8 cellular contexts compared by ENCODE assay signal in the genomic region with DNA sequence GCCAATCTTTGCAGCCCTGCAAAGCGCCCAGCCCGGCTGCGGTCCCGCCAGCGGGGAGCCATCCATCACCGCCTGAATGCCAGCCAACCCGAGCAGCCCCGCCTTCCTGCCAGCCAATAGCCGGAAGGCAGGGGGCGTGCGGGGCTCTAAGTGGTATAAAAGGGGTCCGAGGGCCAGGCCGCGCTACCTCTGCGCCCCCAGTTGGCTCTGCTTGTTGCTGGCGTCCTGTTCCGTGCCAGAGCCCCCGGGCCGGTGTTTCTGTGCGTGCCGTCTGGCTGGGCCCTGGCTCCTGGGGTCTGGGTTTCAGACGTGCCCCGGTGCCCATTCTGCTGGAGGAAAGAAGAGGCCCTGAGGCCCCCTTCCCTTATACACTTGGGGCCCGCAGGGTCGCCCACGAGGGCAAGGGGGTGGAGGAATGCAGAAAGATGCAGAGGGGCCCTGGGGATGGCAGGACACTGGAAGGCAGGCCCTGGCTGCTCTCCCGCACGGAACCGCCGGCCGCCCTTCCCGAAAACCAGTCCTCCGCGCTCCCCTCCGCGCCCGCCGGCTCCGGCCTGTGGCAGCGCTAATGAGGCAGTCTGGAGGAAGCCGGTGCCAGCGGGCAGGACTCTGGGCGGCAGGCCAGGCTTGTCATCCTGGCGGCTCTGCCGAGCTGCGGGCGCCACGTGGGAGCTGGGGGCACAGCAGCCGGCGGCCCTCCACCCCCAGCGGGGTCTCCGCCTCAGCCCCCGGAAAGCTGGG. TPM values are rescaled to one million over a fixed set of nuclear protein-coding genes. Genes with fewer than 3 reads are reported as not detected.
DNase-seq lines count a peak whose midpoint lies in the region; ATAC-seq, FAIRE-seq and TF ChIP-seq lines count a peak whose summit lies in the region.

No MANE protein-coding gene starts in this region.

- H3K4me3 ChIP-seq in astrocyte (ENCODE audit: insufficient read depth, low read depth, low read length): peak overlapping the region; percentile 65
- H3K4me3 ChIP-seq in left ventricle myocardium inferior: peak overlapping the region; percentile 67
- peak overlapping the region; percentile 35 for H3K4me3 ChIP-seq in ovary

- H3K4me1 Mint-ChIP-seq in astrocyte (ENCODE audit: low read depth, unreplicated experiment): peaks cover 9% of the 10 kb centered on the region

- H2AFZ ChIP-seq in astrocyte (ENCODE audit: low read depth, low read length): peak overlapping the region; percentile 77

- no peaks in the 10 kb centered on the region for H3K9me3 ChIP-seq in astrocyte (ENCODE audit: insufficient read depth, low read depth, low read length)
- no peaks in the 10 kb centered on the region for H3K9me3 ChIP-seq in left ventricle myocardium inferior (replicated peaks)
- H3K9me3 ChIP-seq in ovary: no peaks in the 10 kb centered on the region

- TF ChIP-seq CTCF in astrocyte (IDR thresholded peaks at IDR 0.05; ENCODE audit: insufficient read depth, low read depth, low read length): no peak
- peak; percentile 51 for TF ChIP-seq CTCF in left ventricle myocardium inferior (IDR thresholded peaks at IDR 0.05; ENCODE audit: borderline replicate concordance)
- TF ChIP-seq CTCF in ovary (IDR thresholded peaks at IDR 0.05): peak in 1 of 3 donors; percentile 25

- H4K20me1 ChIP-seq in astrocyte (ENCODE audit: insufficient read depth, low read length): no peaks in the 10 kb centered on the region

- DNase-seq in DMS79 (lab: John Stamatoyannopoulos, UW) (peak; percentile 48), MV-4-11 (lab: John Stamatoyannopoulos, UW) (peak; percentile 38), SK-N-DZ (ENCODE audit: low spot score) (peak; percentile 88), astrocyte (ENCODE audit: low read depth) (no peak), left ventricle myocardium inferior (peak; percentile 85), ovary (peak; percentile 42 to 80 (median 72))

- H3K9ac ChIP-seq in astrocyte (ENCODE audit: low read length): peak overlapping the region; percentile 55

- H3K27ac Mint-ChIP-seq in astrocyte (ENCODE audit: unreplicated experiment): no peak overlapping the region

- H3K79me2 ChIP-seq in astrocyte (ENCODE audit: insufficient read depth, low read length): no peaks in the 10 kb centered on the region

- intact Hi-C loops in left ventricle myocardium inferior (cut with micrococcal nuclease): no loop called here
- intact Hi-C loops in ovary (cut with DNase I): loop anchor here in 3 of 4 donors (2.0 to 10.0 kb wide), 2 partner anchors 107 to 591 kb away; a partner anchor contains a TSS

- TF ChIP-seq EP300 in ovary (IDR thresholded peaks at IDR 0.05): no peak

- H3K9me3 Mint-ChIP-seq in astrocyte (ENCODE audit: unreplicated experiment): no peaks in the 10 kb centered on the region

- peaks cover 31% of the 10 kb centered on the region for H3K4me1 ChIP-seq in astrocyte (ENCODE audit: insufficient read depth, low read length)
- H3K4me1 ChIP-seq in left ventricle myocardium inferior: peaks cover 50% of the 10 kb centered on the region
- H3K4me1 ChIP-seq in ovary (ENCODE audit: insufficient read depth): peaks cover 13% of the 10 kb centered on the region

- no peak for TF ChIP-seq POLR2A in ovary (IDR thresholded peaks at IDR 0.05)

- peak overlapping the region; percentile 90 for H3K4me2 ChIP-seq in astrocyte (ENCODE audit: low read length)

- no peak overlapping the region for H3K27ac ChIP-seq in astrocyte (ENCODE audit: low read depth, low read length)
- peak overlapping the region; percentile 90 for H3K27ac ChIP-seq in left ventricle myocardium inferior (replicated peaks)
- H3K27ac ChIP-seq in ovary: no peak overlapping the region

- H3K27me3 ChIP-seq in astrocyte (ENCODE audit: insufficient read depth, low read length) (no peaks in the 10 kb centered on the region), left ventricle myocardium inferior (ENCODE audit: low read depth) (peaks cover 37% of the 10 kb centered on the region), ovary (no peaks in the 10 kb centered on the region)

- peaks cover 2% of the 10 kb centered on the region for H3K36me3 Mint-ChIP-seq in astrocyte (ENCODE audit: low read depth, unreplicated experiment)

- no peak for ATAC-seq in HG03280 (IDR thresholded peaks at IDR 0.05; ENCODE audit: unreplicated experiment)
- ATAC-seq in HG03135 (IDR thresholded peaks at IDR 0.05; ENCODE audit: unreplicated experiment): no peak

- WGBS in ovary, 3 donors: 2 to 4% (median 2%) methylated on average over 43 to 53 of the region's 53 CpGs

- H3K27me3 Mint-ChIP-seq in astrocyte (ENCODE audit: low read depth, unreplicated experiment): peaks cover 15% of the 10 kb centered on the region

- FAIRE-seq in astrocyte (lab: Jason Lieb, UNC): no peak

- no peaks in the 10 kb centered on the region for H3K36me3 ChIP-seq in astrocyte (ENCODE audit: insufficient read depth, low read length)
- H3K36me3 ChIP-seq in left ventricle myocardium inferior: no peaks in the 10 kb centered on the region
- no peaks in the 10 kb centered on the region for H3K36me3 ChIP-seq in ovary

- no peak overlapping the region for H3K4me3 Mint-ChIP-seq in astrocyte (ENCODE audit: unreplicated experiment)

RNA-seq across cellular contexts. Expression of a gene that starts 14.0 kb away (rescaled TPM):
- polyA plus RNA-seq in SK-N-DZ (2014; cell fraction: cytosol; rRNA removed): 1.1 and 1.6 TPM in 2 replicates
- 0.51 and 0.80 TPM in 2 replicates for polyA plus RNA-seq in SK-N-DZ (2014; cell fraction: nucleus; rRNA removed)
- total RNA-seq in astrocyte: 25.1 and 38.3 TPM in 2 replicates
- 50.6 TPM for total RNA-seq in left ventricle myocardium inferior
- total RNA-seq in ovary: 10 to 100 TPM in 5 of 7 donors, 1 to 10 TPM in 2; 1.7 to 36.2 (median 12.1) TPM
- polyA plus RNA-seq in ovary: 10 to 100 TPM; 12.1 to 58.1 TPM

RNA-seq across cellular contexts. Expression of a gene that starts 24.6 kb away (rescaled TPM):
- polyA plus RNA-seq in SK-N-DZ (2014; cell fraction: cytosol; rRNA removed): 48.3 and 57.6 TPM in 2 replicates
- polyA plus RNA-seq in SK-N-DZ (2014; cell fraction: nucleus; rRNA removed): 28.1 and 31.2 TPM in 2 replicates
- total RNA-seq in astrocyte (344 and 348 TPM in 2 replicates), left ventricle myocardium inferior (895 TPM), ovary (100 to 1,000 TPM in 6 of 7 donors, 10 to 100 TPM in 1; 80.0 to 214 (median 165) TPM)
- 100 to 1,000 TPM; 150 to 577 TPM for polyA plus RNA-seq in ovary

RNA-seq across cellular contexts. Expression of a gene that starts 52.7 kb away (rescaled TPM):
- 136 and 154 TPM in 2 replicates for polyA plus RNA-seq in SK-N-DZ (2014; cell fraction: cytosol; rRNA removed)
- 1,883 and 2,737 TPM in 2 replicates for polyA plus RNA-seq in SK-N-DZ (2014; cell fraction: nucleus; rRNA removed)
- total RNA-seq in astrocyte (59.1 and 62.8 TPM in 2 replicates), left ventricle myocardium inferior (50.1 TPM), ovary (100 to 1,000 TPM; 125 to 197 (median 144) TPM)
- 100 to 1,000 TPM; 138 to 162 TPM for polyA plus RNA-seq in ovary
